ENCODE assay signal across 21 cellular contexts in genomic region chr7:90835861-90836260, GRCh38.
"Had no signal": no experiment of that assay in that cellular context is flagged by ENCODE, and none has a peak within 500 bp of the region (broad histone marks: within the 10 kb centered on the region; RNA-seq: fewer than 3 reads in every experiment).

No MANE protein-coding gene starts in this region.

- H3K36me3 ChIP-seq: left ventricle myocardium inferior, ovary, right atrium auricular region, right lobe of liver, tibial nerve, uterus had no signal

- H3K4me3 ChIP-seq: left ventricle myocardium inferior, lung, mucosa of descending colon, ovary, right atrium auricular region, right lobe of liver, smooth muscle cell, tibial nerve, uterus had no signal

- H3K27me3 ChIP-seq: ovary, right atrium auricular region, right lobe of liver, tibial nerve, uterus had no signal

- H3K27ac ChIP-seq: left ventricle myocardium inferior, ovary, right atrium auricular region, right lobe of liver, tibial nerve, uterus had no signal

- H3K4me1 ChIP-seq: right lobe of liver, tibial nerve, uterus had no signal

- ATAC-seq: mucosa of descending colon; naive thymus-derived CD4-positive, alpha-beta T cell; natural killer cell treated with Interleukin-12 subunit alpha and Interleukin-12 subunit beta and Interleukin-15 and Interleukin-18, amount 100 ng/mL, for 72 hours; stimulated activated memory B cell treated with anti-CD40 and anti-IgM and Interleukin-4, amounts not matched to agents 10 μg/mL and 1 μg/mL and 100 μg/mL, for 72 hours; stimulated activated naive CD8-positive, alpha-beta T cell treated with anti-CD3 and anti-CD28 coated beads, Interleukin-15, amount 100 ng/mL, for 72 hours had no signal

- DNase-seq: islet precursor cell; left ventricle myocardium inferior; midbrain; mucosa of descending colon; naive thymus-derived CD4-positive, alpha-beta T cell; ovary; right lobe of liver; stimulated activated CD4-positive, alpha-beta T cell treated with anti-CD3 and anti-CD28 coated beads, Interleukin-1b, Interleukin-23, amount 100 ng/mL, for 48 hours; stimulated activated CD4-positive, alpha-beta T cell treated with anti-CD3 and anti-CD28 coated beads, Interleukin-2, amount 100 ng/mL, for 48 hours; stimulated activated CD4-positive, alpha-beta T cell treated with anti-CD3 and anti-CD28 coated beads, Interleukin-4, amount 100 ng/mL, for 4 hours; stimulated activated CD8-positive, alpha-beta memory T cell treated with anti-CD3 and anti-CD28 coated beads, Interleukin-4, amount 100 ng/mL, for 48 hours; stimulated activated naive CD4-positive, alpha-beta T cell treated with Interleukin-2 at 50 U/mL for 16 hours; stimulated activated naive CD8-positive, alpha-beta T cell treated with anti-CD3 and anti-CD28 coated beads, Interleukin-15, amount 100 ng/mL, for 72 hours; substantia nigra; uterus had no signal
